8 cellular contexts compared by ENCODE assay signal in the genomic region with DNA sequence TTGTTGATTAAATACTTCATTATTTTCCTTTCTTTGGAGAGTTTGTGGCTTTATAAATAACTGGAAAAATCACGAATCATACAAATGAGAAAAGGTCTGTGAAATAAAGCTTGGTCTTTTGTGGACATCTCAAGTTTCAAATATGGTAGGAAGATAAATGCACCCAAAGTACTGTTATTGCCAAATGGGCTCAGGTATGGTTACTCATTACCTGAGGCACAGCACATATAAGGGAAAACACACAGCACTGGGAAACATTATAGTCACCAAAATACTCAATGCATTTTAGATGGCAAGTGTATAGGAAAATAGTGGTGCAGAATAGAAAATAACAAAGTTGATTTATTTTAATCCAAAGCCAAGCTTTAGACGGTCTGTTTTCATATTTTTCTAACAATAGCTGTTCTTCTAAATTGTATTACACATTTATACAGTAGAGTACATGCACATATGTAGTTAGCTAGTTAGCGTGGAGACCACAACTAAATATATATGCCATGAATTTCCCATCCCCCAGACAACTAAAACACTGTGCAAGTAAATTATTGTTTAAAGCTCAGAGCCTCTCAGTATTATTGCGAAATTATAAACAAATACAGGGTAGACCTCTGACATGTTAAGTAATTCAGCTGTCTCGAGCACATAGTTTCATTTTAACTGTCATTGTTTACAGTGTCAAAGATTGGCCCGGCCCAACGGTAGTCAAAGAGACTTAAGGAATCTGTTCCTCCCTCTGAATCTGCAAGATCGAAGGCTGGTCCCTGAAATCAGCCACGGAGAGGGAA.
DNase-seq lines count a peak whose midpoint lies in the region; ATAC-seq, FAIRE-seq and TF ChIP-seq lines count a peak whose summit lies in the region.

No MANE protein-coding gene starts in this region.

- no peak overlapping the region for H2AK5ac ChIP-seq in H1 (ENCODE audit: low read depth, low read length)

- H3K36me3 ChIP-seq in GM23338 (ENCODE audit: insufficient read depth) (no peaks in the 10 kb centered on the region), Loucy (ENCODE audit: insufficient read depth, low read length) (no peaks in the 10 kb centered on the region), H1 (ENCODE audit: control insufficient read depth in 2 of 4, insufficient read depth in 4 of 4, low read length in 3 of 4) (no peaks in the 10 kb centered on the region)

- no peaks in the 10 kb centered on the region for H3K23me2 ChIP-seq in H1 (ENCODE audit: low read depth, low read length)

- H3K4ac ChIP-seq in H1 (replicated peaks; ENCODE audit: insufficient read length, low read depth, low read length), result no peak overlapping the region

- no peak overlapping the region for H2BK120ac ChIP-seq in H1 (replicated peaks; ENCODE audit: low read depth, low read length)

- H3K27me3 ChIP-seq in GM23338 (ENCODE audit: insufficient read depth) (no peaks in the 10 kb centered on the region), Loucy (ENCODE audit: insufficient read depth, low read length, poor library complexity, severe bottlenecking) (no peaks in the 10 kb centered on the region), H1 (replicated peaks in 1 of 4; ENCODE audit: control insufficient read depth in 3 of 4, extremely low read depth in 1 of 4, insufficient read depth in 3 of 4, low read length in 3 of 4) (no peaks in the 10 kb centered on the region)

- no peaks in the 10 kb centered on the region for H3K27me3 Mint-ChIP-seq in GM23338 (ENCODE audit: insufficient read depth, low read depth, poor library complexity)
- H3K27me3 Mint-ChIP-seq in nephron (ENCODE audit: low read depth), result no peaks in the 10 kb centered on the region

- H3K9ac ChIP-seq in Loucy (ENCODE audit: low read depth, low read length, poor library complexity, severe bottlenecking) (peak overlapping the region; percentile 81), H1 (replicated peaks in 1 of 4; ENCODE audit: extremely low read depth in 1 of 4, low read depth in 3 of 4, low read length in 3 of 4) (peak overlapping the region in 3 of 4 experiments; percentile 35 to 59 (median 38); a peak in 3 of 7 replicates)

- TF ChIP-seq POLR2A in GM12892 (IDR thresholded peaks at IDR 0.05; ENCODE audit: low read depth, low read length) (no peak), H1 (IDR thresholded peaks at IDR 0.05; ENCODE audit: control extremely low read depth in 1 of 2, low read depth in 2 of 2, low read length in 2 of 2) (no peak)

- FAIRE-seq in GM12892 (lab: Jason Lieb, UNC) (peak; percentile 40), H1 (lab: Jason Lieb, UNC) (no peak)

- H3K9me2 ChIP-seq in GM23338 (ENCODE audit: insufficient read depth), result no peaks in the 10 kb centered on the region
- H3K9me2 ChIP-seq in Loucy (replicated peaks; ENCODE audit: low read depth, low read length), result no peaks in the 10 kb centered on the region

- H3K4me3 Mint-ChIP-seq in GM23338, result peak overlapping the region; percentile 96
- H3K4me3 Mint-ChIP-seq in nephron, result peak overlapping the region; percentile 96 to 98 (median 98)

- H3K9me3 ChIP-seq in Loucy (ENCODE audit: insufficient read depth, low read depth, low read length) (no peaks in the 10 kb centered on the region), H1 (ENCODE audit: insufficient read depth in 2 of 2, low read depth in 1 of 2, low read length in 1 of 2) (no peaks in the 10 kb centered on the region)

- H2BK5ac ChIP-seq in H1 (ENCODE audit: low read depth, low read length), result 0 out of 2 replicates have a peak overlapping the region, but pooled peaks have one; percentile 19

- TF ChIP-seq CTCF in GM23338 (conservative IDR thresholded peaks at IDR 0.05; ENCODE audit: low read depth in 2 of 2) (no peak), Loucy (conservative IDR thresholded peaks at IDR 0.05; ENCODE audit: low read length) (no peak), H1 (IDR thresholded peaks at IDR 0.05; ENCODE audit: control extremely low read depth in 1 of 3, insufficient read depth in 1 of 3, low read depth in 1 of 3, low read length in 3 of 3) (no peak), nephron (IDR thresholded peaks at IDR 0.05; ENCODE audit: unreplicated experiment in 3 of 3) (no peak)

- POLR2A ChIA-PET in H1 (lab: Charles Lee; ENCODE audit: partially characterized antibody), result interaction anchor here (1.4 kb wide), 1 partner anchor 9 kb away, joined by 5 read pairs; no protein-coding TSS in a partner anchor

- H3K4me2 ChIP-seq in GM23338 (peak overlapping the region; percentile 85), Loucy (ENCODE audit: low read depth, low read length, poor library complexity, severe bottlenecking) (peak overlapping the region; percentile 80), H1 (ENCODE audit: insufficient read depth in 1 of 2, low read depth in 2 of 2, low read length in 2 of 2) (peak overlapping the region; percentile 75 to 80)

- H3K9me3 Mint-ChIP-seq in GM23338, result no peaks in the 10 kb centered on the region; the same call in 2 of the 3 replicates
- H3K9me3 Mint-ChIP-seq in nephron, result no peaks in the 10 kb centered on the region

- H3K18ac ChIP-seq in H1 (ENCODE audit: extremely low read depth, low read length), result no peak overlapping the region

- H2BK15ac ChIP-seq in H1 (ENCODE audit: low read length), result no peak overlapping the region

- CTCF ChIA-PET in H1 (lab: Charles Lee; ENCODE audit: partially characterized antibody), result interaction anchor here (0.6 to 3.0 kb wide), 28 partner anchors 9 to 895 kb away, joined by 3 to 22 read pairs (median 4); no protein-coding TSS in a partner anchor

- H3K14ac ChIP-seq in H1 (ENCODE audit: insufficient read length), result no peak overlapping the region

- H2BK12ac ChIP-seq in H1 (ENCODE audit: low read depth, low read length), result no peak overlapping the region

- H3K4me3 ChIP-seq in GM23338 (peak overlapping the region; percentile 68), Loucy (ENCODE audit: low read length, poor library complexity, severe bottlenecking) (peak overlapping the region; percentile 91), H1 (ENCODE audit: extremely low read depth in 1 of 4, insufficient read depth in 2 of 4, low read depth in 3 of 4, low read length in 4 of 4) (peak overlapping the region; percentile 71 to 80 (median 76))

- TF ChIP-seq EP300 in H1 (IDR thresholded peaks at IDR 0.05; ENCODE audit: borderline replicate concordance in 1 of 2, low read depth in 2 of 2, low read length in 2 of 2), result no peak

- ATAC-seq in GM23338 (no peak), GM21526 (IDR thresholded peaks at IDR 0.05; ENCODE audit: low FRiP score, unreplicated experiment) (no peak)

- H3K27ac ChIP-seq in GM23338 (ENCODE audit: low read depth), result no peak overlapping the region
- no peak overlapping the region for H3K27ac ChIP-seq in H1 (ENCODE audit: low read depth, low read length)

- H3K27ac Mint-ChIP-seq in GM23338 (no peak overlapping the region), nephron (peak overlapping the region; percentile 94 to 98 (median 95))

- H3K79me2 ChIP-seq in GM23338 (replicated peaks; ENCODE audit: insufficient read depth) (no peaks in the 10 kb centered on the region), Loucy (ENCODE audit: insufficient read depth, low read length) (peaks cover 21% of the 10 kb centered on the region), H1 (ENCODE audit: control insufficient read depth in 1 of 2, insufficient read depth in 2 of 2, low read length in 2 of 2) (no peaks in the 10 kb centered on the region)

- H2AFZ ChIP-seq in GM23338, result peak overlapping the region; percentile 99
- peak overlapping the region; percentile 84 for H2AFZ ChIP-seq in Loucy (ENCODE audit: low read length)
- H2AFZ ChIP-seq in H1 (ENCODE audit: low read length), result peak overlapping the region; percentile 95

- H3F3A ChIP-seq in GM23338 (replicated peaks; ENCODE audit: low read depth) (no peaks in the 10 kb centered on the region), Loucy (ENCODE audit: low read depth) (no peaks in the 10 kb centered on the region)

- WGBS in H1 (ENCODE audit: extremely low coverage in 1 of 2, insufficient coverage in 1 of 2, insufficient read length in 1 of 2, insufficient replicate concordance in 2 of 2, low coverage in 1 of 2, low lambda C conversion rate in 2 of 2, missing lambda C conversion rate in 1 of 2), 2 experiments, result 32% methylated on average over 9 of the region's 9 CpGs; no CpG with 5 or more reads in 1 of the 2 experiments

- no peak for DNase-seq in GM12892 (ENCODE audit: insufficient read length)
- no peak for DNase-seq in GM23338 (ENCODE audit: low spot score)
- DNase-seq in H1 (ENCODE audit: low read depth in 1 of 2, low spot score in 2 of 2), result no peak
- DNase-seq in NCI-H524 (lab: John Stamatoyannopoulos, UW), result no peak
- no peak for DNase-seq in DMS 273 (lab: John Stamatoyannopoulos, UW; ENCODE audit: unreplicated experiment)

- H4K8ac ChIP-seq in H1 (ENCODE audit: extremely low read depth, insufficient read depth, low read length), result no peak overlapping the region

- H3K23ac ChIP-seq in H1 (ENCODE audit: insufficient read length), result no peak overlapping the region

- H3K79me1 ChIP-seq in H1 (ENCODE audit: low read depth, low read length), result no peaks in the 10 kb centered on the region

- H4K5ac ChIP-seq in H1 (ENCODE audit: insufficient read length, low read depth, low read length), result peak overlapping the region; percentile 87

- no peak overlapping the region for H2BK20ac ChIP-seq in H1 (ENCODE audit: low read length)

- H3K4me1 Mint-ChIP-seq in GM23338, result peaks cover 37% of the 10 kb centered on the region
- peaks cover 48% of the 10 kb centered on the region for H3K4me1 Mint-ChIP-seq in nephron

- H3K36me3 Mint-ChIP-seq in GM23338 (ENCODE audit: low read depth) (no peaks in the 10 kb centered on the region), nephron (ENCODE audit: low read depth) (peaks cover 6% of the 10 kb centered on the region)

- no peak overlapping the region for H4K91ac ChIP-seq in H1 (replicated peaks; ENCODE audit: insufficient read length, low read length)

- TF ChIP-seq RAD21 in H1 (IDR thresholded peaks at IDR 0.05 in 1 of 2, conservative IDR thresholded peaks at IDR 0.05 in 1 of 2; ENCODE audit: low read depth in 2 of 2, low read length in 2 of 2), result no peak

- no peaks in the 10 kb centered on the region for H4K20me1 ChIP-seq in GM23338 (replicated peaks; ENCODE audit: insufficient read depth)
- H4K20me1 ChIP-seq in Loucy (ENCODE audit: insufficient read depth, low read length, poor library complexity, severe bottlenecking), result no peaks in the 10 kb centered on the region
- no peaks in the 10 kb centered on the region for H4K20me1 ChIP-seq in H1 (replicated peaks in 1 of 2; ENCODE audit: control insufficient read depth in 1 of 2, insufficient read depth in 2 of 2, low read length in 2 of 2)

- H3K4me1 ChIP-seq in GM23338 (ENCODE audit: insufficient read depth), result peaks cover 28% of the 10 kb centered on the region
- peaks cover 36% of the 10 kb centered on the region for H3K4me1 ChIP-seq in Loucy (ENCODE audit: insufficient read depth, low read length, poor library complexity, severe bottlenecking)
- peaks cover 0 to 9% (median 1%) of the 10 kb centered on the region in 4 experiments; a peak in 1 of 7 replicates for H3K4me1 ChIP-seq in H1 (replicated peaks in 1 of 4; ENCODE audit: control insufficient read depth in 3 of 4, insufficient read depth in 4 of 4, low read length in 3 of 4)

- H3K56ac ChIP-seq in H1 (replicated peaks; ENCODE audit: insufficient read length, low read depth, low read length), result no peak overlapping the region

TF ChIP-seq in H1, 55 proteins besides CTCF, POLR2A, EP300 and RAD21 (continues in another document):
- TF ChIP-seq YY1 (IDR thresholded peaks at IDR 0.05; ENCODE audit: low read depth, low read length) (no peak), SP1 (IDR thresholded peaks at IDR 0.05; ENCODE audit: low read depth, low read length) (no peak)
